ENCODE assay signal across 24 cellular contexts in genomic region chr2:65317841-65318240, GRCh38.
DNase-seq lines count a peak whose midpoint lies in the region; ATAC-seq, FAIRE-seq and TF ChIP-seq lines count a peak whose summit lies in the region.
"Had no signal": no experiment of that assay in that cellular context is flagged by ENCODE, and none has a peak within 500 bp of the region (broad histone marks: within the 10 kb centered on the region; RNA-seq: fewer than 3 reads in every experiment).

No MANE protein-coding gene starts in this region.

- CTCF ChIA-PET in Caco-2 (lab: Charles Lee) (no interaction called here), PC-3 (lab: Charles Lee) (no interaction called here)
- CTCF ChIA-PET in activated CD4-positive, alpha-beta T cell treated with anti-CD3 and anti-CD28 coated beads for 36 hours (lab: Charles Lee): no interaction called here

- H3K9me1 ChIP-seq in keratinocyte (ENCODE audit: control insufficient read depth, extremely low read depth, insufficient read depth, low read length): no peaks in the 10 kb centered on the region

- H3K9me2 ChIP-seq in PC-3 (replicated peaks; ENCODE audit: low read length): no peaks in the 10 kb centered on the region

- H3K79me2 ChIP-seq in PC-3 (ENCODE audit: low read length): peaks cover 19% of the 10 kb centered on the region
- H3K79me2 ChIP-seq in keratinocyte (ENCODE audit: control insufficient read depth, insufficient read depth, low read length): peaks cover 29% of the 10 kb centered on the region

- no peaks in the 10 kb centered on the region for H3K9me3 ChIP-seq in Caco-2
- no peaks in the 10 kb centered on the region for H3K9me3 ChIP-seq in PC-3 (ENCODE audit: low read length)
- no peaks in the 10 kb centered on the region for H3K9me3 ChIP-seq in breast epithelium
- no peaks in the 10 kb centered on the region for H3K9me3 ChIP-seq in keratinocyte (ENCODE audit: control insufficient read depth, low read depth, low read length)
- H3K9me3 ChIP-seq: A549 had no signal

- H4K20me1 ChIP-seq in PC-3 (ENCODE audit: low read length) (no peaks in the 10 kb centered on the region), keratinocyte (ENCODE audit: control insufficient read depth, extremely low read depth, insufficient read depth, low read length) (no peaks in the 10 kb centered on the region)

- TF ChIP-seq CTCF in Caco-2 (IDR thresholded peaks at IDR 0.05; ENCODE audit: insufficient read depth in 1 of 2, low read depth in 1 of 2, low read length in 1 of 2, severe bottlenecking in 1 of 2, unreplicated experiment in 1 of 2) (no peak), PC-3 (conservative IDR thresholded peaks at IDR 0.05; ENCODE audit: low read depth, low read length) (no peak), breast epithelium (IDR thresholded peaks at IDR 0.05) (no peak), keratinocyte (optimal IDR thresholded peaks at IDR 0.05 in 1 of 3, IDR thresholded peaks at IDR 0.05 in 1 of 3, conservative IDR thresholded peaks at IDR 0.05 in 1 of 3; ENCODE audit: extremely low read depth in 1 of 3, insufficient read depth in 2 of 3, low read length in 3 of 3) (no peak)

- no peak overlapping the region for H3K4me3 Mint-ChIP-seq in Caco-2 (ENCODE audit: unreplicated experiment)
- no peak overlapping the region for H3K4me3 Mint-ChIP-seq in activated CD4-positive, alpha-beta T cell treated with anti-CD3 and anti-CD28 coated beads for 36 hours
- H3K4me3 Mint-ChIP-seq: CD4-positive, alpha-beta T cell had no signal

- H3K27ac Mint-ChIP-seq in Caco-2 (ENCODE audit: unreplicated experiment): peak overlapping the region; percentile 45
- H3K27ac Mint-ChIP-seq in activated CD4-positive, alpha-beta T cell treated with anti-CD3 and anti-CD28 coated beads for 36 hours: no peak overlapping the region
- H3K27ac Mint-ChIP-seq: CD4-positive, alpha-beta T cell had no signal

- peaks cover 15% of the 10 kb centered on the region for H3F3A ChIP-seq in PC-3 (ENCODE audit: low read length, unreplicated experiment)

- H3K27ac ChIP-seq in PC-3 (ENCODE audit: low read length) (0 out of 2 replicates have a peak overlapping the region, but pooled peaks have one; percentile 18), breast epithelium (peak overlapping the region; percentile 87 to 92), keratinocyte (ENCODE audit: control insufficient read depth, insufficient read depth, low read length) (peak overlapping the region; percentile 56)
- H3K27ac ChIP-seq: BLaER1 treated with 17β-estradiol and CSF1 and Interleukin-3, amounts not matched to agents 10 nM and 100 nM; SK-N-MC had no signal

- ATAC-seq in PC-3 (no peak), GM19023 (IDR thresholded peaks at IDR 0.05; ENCODE audit: unreplicated experiment) (no peak)
- no peak for ATAC-seq in activated CD4-positive, alpha-beta T cell treated with anti-CD3 and anti-CD28 coated beads for 36 hours
- ATAC-seq: A549, Panc1 had no signal

- DNase-seq in Caco-2: no peak
- DNase-seq in PC-3: peak; percentile 56
- no peak for DNase-seq in breast epithelium (ENCODE audit: low spot score in 2 of 2)
- peak; percentile 35 for DNase-seq in keratinocyte (ENCODE audit: low read depth, low spot score)
- no peak for DNase-seq in activated CD4-positive, alpha-beta T cell treated with anti-CD3 and anti-CD28 coated beads for 36 hours
- no peak for DNase-seq in stimulated activated CD4-positive, alpha-beta T cell treated with anti-CD3 and anti-CD28 coated beads, Interleukin-4, amount 100 ng/mL, for 24 hours
- DNase-seq: AML-193; CD4-positive, alpha-beta T cell; DMS53; H7; NCI-H1092 treated with DMSO at 0.1 percent for 48 hours; NCI-H1436; NCI-H187; NCI-H2081 treated with DMSO at 0.1 percent for 48 hours; NCI-H2171; NCI-H226; NCI-H510A; NCI-H69; SIG-M5 had no signal

- BruUV-seq in Caco-2 (replicated peaks; lab: Mats Ljungman, UMichigan) (no TSS peak), PC-3 (replicated peaks; lab: Mats Ljungman, UMichigan) (no TSS peak)

- no peaks in the 10 kb centered on the region for H3K27me3 Mint-ChIP-seq in Caco-2 (ENCODE audit: insufficient read depth, unreplicated experiment)
- no peaks in the 10 kb centered on the region for H3K27me3 Mint-ChIP-seq in activated CD4-positive, alpha-beta T cell treated with anti-CD3 and anti-CD28 coated beads for 36 hours
- H3K27me3 Mint-ChIP-seq: CD4-positive, alpha-beta T cell had no signal

- H2AFZ ChIP-seq in PC-3 (ENCODE audit: low read length) (no peak overlapping the region), keratinocyte (ENCODE audit: control insufficient read depth, low read length) (no peak overlapping the region)

- no peaks in the 10 kb centered on the region for H3K9me3 Mint-ChIP-seq in Caco-2 (ENCODE audit: unreplicated experiment)
- peaks cover 3% of the 10 kb centered on the region for H3K9me3 Mint-ChIP-seq in activated CD4-positive, alpha-beta T cell treated with anti-CD3 and anti-CD28 coated beads for 36 hours (ENCODE audit: low read depth)
- H3K9me3 Mint-ChIP-seq: CD4-positive, alpha-beta T cell had no signal

- H3K4me2 ChIP-seq in PC-3 (ENCODE audit: low read length) (no peak overlapping the region), keratinocyte (ENCODE audit: control insufficient read depth, extremely low read depth, insufficient read depth, low read depth, low read length) (no peak overlapping the region)
- H3K4me2 ChIP-seq: A549; BLaER1 treated with 17β-estradiol and CSF1 and Interleukin-3, amounts not matched to agents 10 nM and 100 nM had no signal

- H3K4me3 ChIP-seq in Caco-2 (ENCODE audit: low read depth, low read length) (no peak overlapping the region), PC-3 (ENCODE audit: low read length) (no peak overlapping the region), breast epithelium (no peak overlapping the region), keratinocyte (ENCODE audit: control insufficient read depth in 2 of 3, extremely low read depth in 1 of 3, insufficient read depth in 2 of 3, low read depth in 1 of 3, low read length in 3 of 3) (no peak overlapping the region)
- H3K4me3 ChIP-seq: A549; BLaER1 treated with 17β-estradiol and CSF1 and Interleukin-3, amounts not matched to agents 10 nM and 100 nM; SK-N-MC had no signal

- POLR2A ChIA-PET in Caco-2 (lab: Charles Lee) (no interaction called here), PC-3 (lab: Charles Lee; ENCODE audit: unreplicated experiment) (no interaction called here)
- POLR2A ChIA-PET in activated CD4-positive, alpha-beta T cell treated with anti-CD3 and anti-CD28 coated beads for 36 hours (lab: Charles Lee): no interaction called here

- peaks cover 59% of the 10 kb centered on the region for H3K36me3 Mint-ChIP-seq in Caco-2 (ENCODE audit: insufficient read depth, unreplicated experiment)
- peaks cover 16% of the 10 kb centered on the region for H3K36me3 Mint-ChIP-seq in activated CD4-positive, alpha-beta T cell treated with anti-CD3 and anti-CD28 coated beads for 36 hours (ENCODE audit: low read depth)

- FAIRE-seq in keratinocyte (lab: Jason Lieb, UNC): no peak
- FAIRE-seq: A549 had no signal

- dilution Hi-C loops in keratinocyte (cut with MboI; ENCODE audit: extremely low pct_ligation_motif_present, low sequenced_read_pairs): no loop called here

- no peak for TF ChIP-seq POLR2A in breast epithelium (IDR thresholded peaks at IDR 0.05)

- intact Hi-C loops in Caco-2 (cut with micrococcal nuclease; ENCODE audit: unreplicated experiment) (loop anchor here (5.0 kb wide), 1 partner anchor 51 kb away; no protein-coding TSS in a partner anchor), PC-3 (cut with micrococcal nuclease) (no loop called here), breast epithelium (cut with DNase I; ENCODE audit: low total_unique reads) (no loop called here)
- intact Hi-C loops in activated CD4-positive, alpha-beta T cell treated with anti-CD3 and anti-CD28 coated beads for 36 hours (cut with DNase I, micrococcal nuclease): no loop called here

- H3K27me3 ChIP-seq in Caco-2 (replicated peaks; ENCODE audit: control insufficient read depth, insufficient read depth, low read length) (no peaks in the 10 kb centered on the region), PC-3 (ENCODE audit: low read length) (no peaks in the 10 kb centered on the region), breast epithelium (no peaks in the 10 kb centered on the region), keratinocyte (ENCODE audit: control insufficient read depth, extremely low read depth, insufficient read depth, low read length) (no peaks in the 10 kb centered on the region)
- H3K27me3 ChIP-seq: BLaER1 treated with 17β-estradiol and CSF1 and Interleukin-3, amounts not matched to agents 10 nM and 100 nM had no signal

- no peak overlapping the region for H3K9ac ChIP-seq in PC-3 (ENCODE audit: low read length)
- H3K9ac ChIP-seq in keratinocyte (ENCODE audit: control insufficient read depth, extremely low read depth, insufficient read depth, low read length): no peak overlapping the region
- H3K9ac ChIP-seq: BLaER1 treated with 17β-estradiol and CSF1 and Interleukin-3, amounts not matched to agents 10 nM and 100 nM had no signal

- H3K4me1 Mint-ChIP-seq in Caco-2 (ENCODE audit: low read depth, unreplicated experiment): peaks cover 16% of the 10 kb centered on the region
- H3K4me1 Mint-ChIP-seq in activated CD4-positive, alpha-beta T cell treated with anti-CD3 and anti-CD28 coated beads for 36 hours: peaks cover 25% of the 10 kb centered on the region

- H3K36me3 ChIP-seq in Caco-2 (ENCODE audit: control insufficient read depth, insufficient read depth, low read length): peaks cover 5% of the 10 kb centered on the region
- peaks cover 12% of the 10 kb centered on the region; the same call in 1 of the 2 replicates for H3K36me3 ChIP-seq in PC-3 (ENCODE audit: low read depth, low read length)
- peaks cover 4% of the 10 kb centered on the region for H3K36me3 ChIP-seq in breast epithelium
- H3K36me3 ChIP-seq in keratinocyte (ENCODE audit: control insufficient read depth in 2 of 2, extremely low read depth in 1 of 2, insufficient read depth in 2 of 2, low read length in 2 of 2): peaks cover 15 to 38% of the 10 kb centered on the region in 2 experiments

- peaks cover 30% of the 10 kb centered on the region for H3K4me1 ChIP-seq in Caco-2
- peaks cover 73% of the 10 kb centered on the region for H3K4me1 ChIP-seq in PC-3 (ENCODE audit: insufficient read depth, low read length)
- H3K4me1 ChIP-seq in breast epithelium: no peaks in the 10 kb centered on the region
- peaks cover 67% of the 10 kb centered on the region for H3K4me1 ChIP-seq in keratinocyte (ENCODE audit: control insufficient read depth, extremely low read depth, insufficient read depth, low read length)

Comparison
In these comparisons a context has a peak if more than half of its experiments do, and no peak if none do; other contexts are left out.
1. DNase-seq: peak in PC-3 (single experiment) and keratinocyte (single experiment); none in Caco-2 (0 of 2), breast epithelium (0 of 2), activated CD4-positive, alpha-beta T cell treated with anti-CD3 and anti-CD28 coated beads for 36 hours (single experiment) and stimulated activated CD4-positive, alpha-beta T cell treated with anti-CD3 and anti-CD28 coated beads, Interleukin-4, amount 100 ng/mL, for 24 hours (single experiment).
2. H3K27ac ChIP-seq: peak in every context shown above with its lines; median percentile 90 in breast epithelium; 56 in keratinocyte; 18 in PC-3.